ENCODE assay signal across 13 cellular contexts in the genomic region with DNA sequence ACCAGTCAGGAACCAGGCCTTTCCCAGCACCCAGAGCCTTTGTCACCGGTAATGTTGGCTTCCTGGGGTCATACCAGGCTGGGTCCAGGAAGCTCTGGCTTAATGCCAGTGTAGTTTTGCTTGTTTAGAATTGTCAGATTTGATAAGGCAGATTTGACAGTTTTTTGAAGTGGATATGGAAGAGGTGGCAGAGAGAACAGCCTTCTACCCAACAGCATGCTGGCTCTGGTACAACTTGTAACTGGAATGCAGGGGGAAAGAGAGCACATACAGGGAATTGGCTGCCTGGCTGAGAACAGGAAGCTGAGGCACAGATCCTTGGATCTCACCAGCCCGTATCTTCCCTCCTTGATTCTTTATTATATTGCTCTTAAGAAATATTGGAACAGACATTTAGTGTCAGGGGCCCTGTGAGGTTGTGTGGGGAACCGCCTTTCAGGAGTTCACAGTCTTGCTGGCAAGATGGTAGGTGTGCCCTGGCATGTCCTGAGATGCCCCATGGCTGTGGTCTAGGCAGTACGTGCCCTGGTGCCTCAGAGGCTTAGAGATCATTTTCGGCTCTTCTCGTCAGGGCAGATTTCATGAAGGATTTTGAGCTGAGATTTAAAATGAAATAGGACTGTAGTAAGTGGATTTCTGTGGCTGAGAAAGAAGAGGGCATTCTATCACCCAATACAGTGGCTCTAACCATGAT.
DNase-seq lines count a peak whose midpoint lies in the region; ATAC-seq, FAIRE-seq and TF ChIP-seq lines count a peak whose summit lies in the region.
"Had no signal": no experiment of that assay in that cellular context is flagged by ENCODE, and none has a peak within 500 bp of the region (broad histone marks: within the 10 kb centered on the region; RNA-seq: fewer than 3 reads in every experiment).

No MANE protein-coding gene starts in this region.

- H3K27me3 Mint-ChIP-seq in neural progenitor cell (ENCODE audit: insufficient read depth, low read depth) = peaks cover 6% of the 10 kb centered on the region

- no peak for TF ChIP-seq POLR2A in A549 (IDR thresholded peaks at IDR 0.05; ENCODE audit: low read length)

- H3K27ac Mint-ChIP-seq in neural progenitor cell = peak overlapping the region; percentile 40
- H3K27ac Mint-ChIP-seq: activated T-cell treated with anti-CD3 and anti-CD28 coated beads, Interleukin-2, amount 50 U/mL, for 24 hours had no signal

- peak overlapping the region; percentile 89 to 94 for H3K27ac ChIP-seq in A549
- H3K27ac ChIP-seq in PC-9 = peak overlapping the region; percentile 54
- no peak overlapping the region for H3K27ac ChIP-seq in neural progenitor cell

- peaks cover 14% of the 10 kb centered on the region for H3K36me3 Mint-ChIP-seq in neural progenitor cell

- H3K4me1 ChIP-seq in A549 = peaks cover 50% of the 10 kb centered on the region
- H3K4me1 ChIP-seq in PC-9 (replicated peaks; ENCODE audit: insufficient read depth) = peaks cover 22% of the 10 kb centered on the region
- peaks cover 47% of the 10 kb centered on the region for H3K4me1 ChIP-seq in neural progenitor cell
- H3K4me1 ChIP-seq: BE2C had no signal

- intact Hi-C loops in PC-9 (cut with micrococcal nuclease; ENCODE audit: unreplicated experiment) = loop anchor here (2.0 to 5.0 kb wide), 6 partner anchors 39 to 545 kb away; no protein-coding TSS in a partner anchor

- no peak for FAIRE-seq in A549 (lab: Jason Lieb, UNC)

- peaks cover 53% of the 10 kb centered on the region for H3K4me1 Mint-ChIP-seq in neural progenitor cell

- H3K9ac ChIP-seq in neural progenitor cell = no peak overlapping the region

- H3K36me3 ChIP-seq in PC-9 (ENCODE audit: low read depth) = no peaks in the 10 kb centered on the region
- no peaks in the 10 kb centered on the region for H3K36me3 ChIP-seq in neural progenitor cell
- H3K36me3 ChIP-seq: BE2C had no signal

- H3K9me2 ChIP-seq in PC-9 (ENCODE audit: insufficient read depth) = no peaks in the 10 kb centered on the region

- H2AFZ ChIP-seq in PC-9 (no peak overlapping the region), neural progenitor cell (replicated peaks) (no peak overlapping the region)

- H3K4me2 ChIP-seq in A549 = peak overlapping the region; percentile 54
- H3K4me2 ChIP-seq in PC-9 = no peak overlapping the region
- H3K4me2 ChIP-seq in neural progenitor cell = no peak overlapping the region

- H3K27me3 ChIP-seq in PC-9 (ENCODE audit: insufficient read depth, low read depth) = no peaks in the 10 kb centered on the region
- H3K27me3 ChIP-seq in neural progenitor cell = no peaks in the 10 kb centered on the region

- H3K9me3 Mint-ChIP-seq in neural progenitor cell = peaks cover 8% of the 10 kb centered on the region
- H3K9me3 Mint-ChIP-seq: activated T-cell treated with anti-CD3 and anti-CD28 coated beads, Interleukin-2, amount 50 U/mL, for 24 hours had no signal

- H3K4me3 ChIP-seq in A549 (no peak overlapping the region), PC-9 (no peak overlapping the region), neural progenitor cell (no peak overlapping the region)

- ATAC-seq in A549 (no peak; a peak in 1 of 6 replicates), esophagus mucosa (peak; percentile 75), HG03442 (IDR thresholded peaks at IDR 0.05; ENCODE audit: unreplicated experiment) (no peak), GM18519 (IDR thresholded peaks at IDR 0.05; ENCODE audit: low FRiP score, unreplicated experiment) (no peak), HG03457 (IDR thresholded peaks at IDR 0.05; ENCODE audit: unreplicated experiment) (no peak)

- WGBS in A549 (ENCODE audit: missing lambda C conversion rate) = 64% methylated on average over 6 of the region's 6 CpGs

- DNase-seq in A549 (ENCODE audit: low read depth in 1 of 2, low spot score in 1 of 2) (no peak), PC-9 (no peak), neural progenitor cell (ENCODE audit: low spot score) (no peak), NCI-H1930 (lab: John Stamatoyannopoulos, UW) (no peak)
- DNase-seq: activated T-cell treated with anti-CD3 and anti-CD28 coated beads, Interleukin-2, amount 50 U/mL, for 24 hours; BE2C; NCI-H1048; PC-3; stimulated activated naive CD4-positive, alpha-beta T cell treated with Interleukin-2 at 50 U/mL for 16 hours had no signal

- H3K9me3 ChIP-seq in A549 = no peaks in the 10 kb centered on the region
- no peaks in the 10 kb centered on the region for H3K9me3 ChIP-seq in PC-9 (ENCODE audit: insufficient read depth, low read depth)
- no peaks in the 10 kb centered on the region for H3K9me3 ChIP-seq in neural progenitor cell (ENCODE audit: low read depth)
- H3K9me3 ChIP-seq: BE2C had no signal

- no peak for TF ChIP-seq EP300 in A549 (IDR thresholded peaks at IDR 0.05)

- H3K79me2 ChIP-seq in PC-9 (ENCODE audit: low read depth) = peaks cover 8% of the 10 kb centered on the region
- peaks cover 77% of the 10 kb centered on the region for H3K79me2 ChIP-seq in neural progenitor cell (ENCODE audit: low read depth)

- no peak overlapping the region for H3K4me3 Mint-ChIP-seq in neural progenitor cell
- H3K4me3 Mint-ChIP-seq: activated T-cell treated with anti-CD3 and anti-CD28 coated beads, Interleukin-2, amount 50 U/mL, for 24 hours had no signal

- TF ChIP-seq CTCF in A549 (IDR thresholded peaks at IDR 0.05) = no peak
- TF ChIP-seq CTCF in PC-9 (conservative IDR thresholded peaks at IDR 0.05) = no peak
- TF ChIP-seq CTCF in neural progenitor cell (IDR thresholded peaks at IDR 0.05) = no peak

- BruUV-seq in PC-9 (replicated peaks; lab: Mats Ljungman, UMichigan) = no TSS peak

- POLR2A ChIA-PET in A549 (lab: Yijun Ruan, JAX) (no interaction called here), PC-9 (lab: Charles Lee; ENCODE audit: unreplicated experiment) (no interaction called here)

- H4K20me1 ChIP-seq in PC-9 (ENCODE audit: insufficient read depth) (no peaks in the 10 kb centered on the region), neural progenitor cell (ENCODE audit: low read depth) (peaks cover 88% of the 10 kb centered on the region)

- CTCF ChIA-PET in A549 (lab: Yijun Ruan, JAX) (interaction anchor here (0.9 to 3.1 kb wide), 14 partner anchors 10 to 628 kb away, joined by 3 to 45 read pairs (median 4); no protein-coding TSS in a partner anchor), PC-9 (lab: Charles Lee) (interaction anchor here (0.8 to 1.5 kb wide), 2 partner anchors 13 to 1375 kb away, joined by 3 read pairs; no protein-coding TSS in a partner anchor)

- H3F3A ChIP-seq in PC-9 (ENCODE audit: insufficient read depth, low read depth) (peaks cover 4% of the 10 kb centered on the region; the same call in 1 of the 2 replicates), neural progenitor cell (ENCODE audit: low read depth) (peaks cover 25% of the 10 kb centered on the region)

- no peak for TF ChIP-seq RAD21 in A549 (conservative IDR thresholded peaks at IDR 0.05 in 1 of 2, IDR thresholded peaks at IDR 0.05 in 1 of 2)

TF ChIP-seq in A549, 52 proteins besides CTCF, POLR2A, EP300 and RAD21:
- TF ChIP-seq, protein P1, sequence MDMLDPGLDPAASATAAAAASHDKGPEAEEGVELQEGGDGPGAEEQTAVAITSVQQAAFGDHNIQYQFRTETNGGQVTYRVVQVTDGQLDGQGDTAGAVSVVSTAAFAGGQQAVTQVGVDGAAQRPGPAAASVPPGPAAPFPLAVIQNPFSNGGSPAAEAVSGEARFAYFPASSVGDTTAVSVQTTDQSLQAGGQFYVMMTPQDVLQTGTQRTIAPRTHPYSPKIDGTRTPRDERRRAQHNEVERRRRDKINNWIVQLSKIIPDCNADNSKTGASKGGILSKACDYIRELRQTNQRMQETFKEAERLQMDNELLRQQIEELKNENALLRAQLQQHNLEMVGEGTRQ (IDR thresholded peaks at IDR 0.05) = no peak
- no peak for TF ChIP-seq TFCP2L1 (CRISPR knock-in tag; IDR thresholded peaks at IDR 0.05)
- TF ChIP-seq, protein P2, sequence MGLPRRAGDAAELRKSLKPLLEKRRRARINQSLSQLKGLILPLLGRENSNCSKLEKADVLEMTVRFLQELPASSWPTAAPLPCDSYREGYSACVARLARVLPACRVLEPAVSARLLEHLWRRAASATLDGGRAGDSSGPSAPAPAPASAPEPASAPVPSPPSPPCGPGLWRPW (IDR thresholded peaks at IDR 0.05) = no peak
- no peak for TF ChIP-seq TP53 (CRISPR knock-in tag; IDR thresholded peaks at IDR 0.05)
- no peak for TF ChIP-seq CBX2 (IDR thresholded peaks at IDR 0.05; ENCODE audit: borderline replicate concordance, low read depth)
